In genomic region chr7:27031289-27032172, GRCh38 we compare ENCODE assay signal across 8 cellular contexts.
A peak's percentile ranks its signal among the peaks of the same experiment; 100 is the strongest.
DNase-seq lines count a peak whose midpoint lies in the region; ATAC-seq lines count a peak whose summit lies in the region.

No MANE protein-coding gene starts in this region.

- peak; percentile 61 for DNase-seq in ELR (ENCODE audit: low read depth)
- peak; percentile 70 to 96 for DNase-seq in NOMO-1 (lab: John Stamatoyannopoulos, UW; ENCODE audit: unreplicated experiment in 2 of 2)
- peak; percentile 51 for DNase-seq in fibroblast of gingiva (ENCODE audit: low read depth)
- DNase-seq in activated CD4-positive, alpha-beta memory T cell treated with anti-CD3 and anti-CD28 coated beads, Interleukin-2, amount 10 ng/mL, durations not matched to agents 7 days and 5 days = no peak
- no peak for DNase-seq in stimulated activated CD4-positive, alpha-beta T cell treated with anti-CD3 and anti-CD28 coated beads, Interleukin-2, amount 100 ng/mL, for 48 hours
- DNase-seq in NCI-H82 treated with DMSO at 0.1 percent for 48 hours (lab: John Stamatoyannopoulos, UW; ENCODE audit: unreplicated experiment) = no peak

- H3K36me3 Mint-ChIP-seq in stimulated activated memory B cell treated with anti-CD40 and anti-IgM and Interleukin-4, amounts not matched to agents 10 μg/mL and 1 μg/mL and 100 μg/mL, for 72 hours = no peaks in the 10 kb centered on the region
- no peaks in the 10 kb centered on the region for H3K36me3 Mint-ChIP-seq in activated CD4-positive, alpha-beta memory T cell treated with anti-CD3 and anti-CD28 coated beads, Interleukin-2, amount 10 ng/mL, durations not matched to agents 7 days and 5 days (ENCODE audit: low read depth)

- H3K27me3 Mint-ChIP-seq in stimulated activated memory B cell treated with anti-CD40 and anti-IgM and Interleukin-4, amounts not matched to agents 10 μg/mL and 1 μg/mL and 100 μg/mL, for 72 hours = no peaks in the 10 kb centered on the region
- no peaks in the 10 kb centered on the region for H3K27me3 Mint-ChIP-seq in activated CD4-positive, alpha-beta memory T cell treated with anti-CD3 and anti-CD28 coated beads, Interleukin-2, amount 10 ng/mL, durations not matched to agents 7 days and 5 days

- H3K4me1 Mint-ChIP-seq in stimulated activated memory B cell treated with anti-CD40 and anti-IgM and Interleukin-4, amounts not matched to agents 10 μg/mL and 1 μg/mL and 100 μg/mL, for 72 hours = peaks cover 22% of the 10 kb centered on the region
- H3K4me1 Mint-ChIP-seq in activated CD4-positive, alpha-beta memory T cell treated with anti-CD3 and anti-CD28 coated beads, Interleukin-2, amount 10 ng/mL, durations not matched to agents 7 days and 5 days = peaks cover 7% of the 10 kb centered on the region

- no peaks in the 10 kb centered on the region for H3K9me3 Mint-ChIP-seq in stimulated activated memory B cell treated with anti-CD40 and anti-IgM and Interleukin-4, amounts not matched to agents 10 μg/mL and 1 μg/mL and 100 μg/mL, for 72 hours
- no peaks in the 10 kb centered on the region for H3K9me3 Mint-ChIP-seq in activated CD4-positive, alpha-beta memory T cell treated with anti-CD3 and anti-CD28 coated beads, Interleukin-2, amount 10 ng/mL, durations not matched to agents 7 days and 5 days

- no peak overlapping the region for H3K4me3 Mint-ChIP-seq in stimulated activated memory B cell treated with anti-CD40 and anti-IgM and Interleukin-4, amounts not matched to agents 10 μg/mL and 1 μg/mL and 100 μg/mL, for 72 hours
- H3K4me3 Mint-ChIP-seq in activated CD4-positive, alpha-beta memory T cell treated with anti-CD3 and anti-CD28 coated beads, Interleukin-2, amount 10 ng/mL, durations not matched to agents 7 days and 5 days = no peak overlapping the region

- POLR2A ChIA-PET in activated CD4-positive, alpha-beta memory T cell treated with anti-CD3 and anti-CD28 coated beads, Interleukin-2, amount 10 ng/mL, durations not matched to agents 7 days and 5 days (lab: Charles Lee) = no interaction called here

- CTCF ChIA-PET in activated CD4-positive, alpha-beta memory T cell treated with anti-CD3 and anti-CD28 coated beads, Interleukin-2, amount 10 ng/mL, durations not matched to agents 7 days and 5 days (lab: Charles Lee) = interaction anchor here (0.6 to 1.4 kb wide), 2 partner anchors 11 to 128 kb away, joined by 3 read pairs; no protein-coding TSS in a partner anchor

- H3K27ac Mint-ChIP-seq in stimulated activated memory B cell treated with anti-CD40 and anti-IgM and Interleukin-4, amounts not matched to agents 10 μg/mL and 1 μg/mL and 100 μg/mL, for 72 hours = peak overlapping the region; percentile 65
- no peak overlapping the region for H3K27ac Mint-ChIP-seq in activated CD4-positive, alpha-beta memory T cell treated with anti-CD3 and anti-CD28 coated beads, Interleukin-2, amount 10 ng/mL, durations not matched to agents 7 days and 5 days

- ATAC-seq in GM21723 (IDR thresholded peaks at IDR 0.05; ENCODE audit: unreplicated experiment) = peak; percentile 87
- peak; percentile 60 for ATAC-seq in stimulated activated memory B cell treated with anti-CD40 and anti-IgM and Interleukin-4, amounts not matched to agents 10 μg/mL and 1 μg/mL and 100 μg/mL, for 72 hours

Comparison
In these comparisons a context has a peak if more than half of its experiments do, and no peak if none do; other contexts are left out.
1. DNase-seq: peak in ELR (single experiment), NOMO-1 (2 of 2) and fibroblast of gingiva (single experiment); none in activated CD4-positive, alpha-beta memory T cell treated with anti-CD3 and anti-CD28 coated beads, Interleukin-2, amount 10 ng/mL, durations not matched to agents 7 days and 5 days (single experiment), stimulated activated CD4-positive, alpha-beta T cell treated with anti-CD3 and anti-CD28 coated beads, Interleukin-2, amount 100 ng/mL, for 48 hours (0 of 2) and NCI-H82 treated with DMSO at 0.1 percent for 48 hours (single experiment).